9 cellular contexts compared by ENCODE assay signal in genomic region chr1:226457307-226457712, GRCh38. TPM values are rescaled to one million over a fixed set of nuclear protein-coding genes. Genes with fewer than 3 reads are reported as not detected.
DNase-seq lines count a peak whose midpoint lies in the region; ATAC-seq and TF ChIP-seq lines count a peak whose summit lies in the region.
"Had no signal": no experiment of that assay in that cellular context is flagged by ENCODE, and none has a peak within 500 bp of the region (broad histone marks: within the 10 kb centered on the region; RNA-seq: fewer than 3 reads in every experiment).

No MANE protein-coding gene starts in this region.

- peaks cover 6% of the 10 kb centered on the region for H3K27me3 Mint-ChIP-seq in T-helper 17 cell

- H3K4me3 ChIP-seq in GM12865 (ENCODE audit: low read depth, low read length) (no peak overlapping the region), astrocyte of the spinal cord (ENCODE audit: low read depth, low read length) (no peak overlapping the region), psoas muscle (no peak overlapping the region)
- H3K4me3 ChIP-seq: testis had no signal

- no peaks in the 10 kb centered on the region for H3K9me3 ChIP-seq in T-helper 17 cell (ENCODE audit: control insufficient read depth, low read length, poor library complexity, severe bottlenecking)
- H3K9me3 ChIP-seq in psoas muscle, result no peaks in the 10 kb centered on the region
- H3K9me3 ChIP-seq: testis had no signal

- H3K27ac Mint-ChIP-seq in T-helper 17 cell, result peak overlapping the region; percentile 66

- TF ChIP-seq CTCF in GM12865 (IDR thresholded peaks at IDR 0.05; ENCODE audit: insufficient read depth, low read depth, low read length, missing control alignments), result no peak
- peak; percentile 22 for TF ChIP-seq CTCF in astrocyte of the spinal cord (IDR thresholded peaks at IDR 0.05; ENCODE audit: low read depth, low read length)
- TF ChIP-seq CTCF in psoas muscle (IDR thresholded peaks at IDR 0.05), result no peak

- intact Hi-C loops in psoas muscle (cut with DNase I), result no loop called here

- no peaks in the 10 kb centered on the region for H3K4me1 ChIP-seq in psoas muscle
- H3K4me1 ChIP-seq: testis had no signal

- ATAC-seq in T-helper 17 cell, result peak; percentile 91
- ATAC-seq in GM18498 (IDR thresholded peaks at IDR 0.05; ENCODE audit: unreplicated experiment), result no peak
- ATAC-seq in psoas muscle, result no peak
- ATAC-seq in HG03442 (IDR thresholded peaks at IDR 0.05; ENCODE audit: unreplicated experiment), result no peak
- no peak for ATAC-seq in HG02981 (IDR thresholded peaks at IDR 0.05; ENCODE audit: unreplicated experiment)

- no peaks in the 10 kb centered on the region for H3K36me3 ChIP-seq in psoas muscle (ENCODE audit: insufficient read depth in 1 of 2, low read depth in 1 of 2)

- in situ Hi-C loops in astrocyte of the spinal cord (cut with HindIII; ENCODE audit: low sequenced_read_pairs), result no loop called here

- H3K4me3 Mint-ChIP-seq in T-helper 17 cell, result peak overlapping the region; percentile 84

- H3K27me3 ChIP-seq in psoas muscle (ENCODE audit: insufficient read depth in 3 of 3, low read length in 2 of 3), result no peaks in the 10 kb centered on the region
- H3K27me3 ChIP-seq: testis had no signal

- no peak overlapping the region for H3K27ac ChIP-seq in psoas muscle
- H3K27ac ChIP-seq: testis had no signal

- 54 to 61% (median 55%) methylated on average over 14 of the region's 14 CpGs for WGBS in psoas muscle, 3 donors

- H3K36me3 Mint-ChIP-seq in T-helper 17 cell (ENCODE audit: low read depth), result no peaks in the 10 kb centered on the region

- DNase-seq in GM12865 (ENCODE audit: low read depth) (peak; percentile 14), T-helper 17 cell (peak in 2 of 3 donors; percentile 15 to 33), astrocyte of the spinal cord (ENCODE audit: low read depth, low spot score) (no peak), psoas muscle (no peak)
- DNase-seq in stimulated activated CD4-positive, alpha-beta T cell treated with anti-CD3 and anti-CD28 coated beads, Interleukin-15, amount 100 ng/mL, for 24 hours, result peak; percentile 62
- DNase-seq: testis had no signal

- H3K4me1 Mint-ChIP-seq in T-helper 17 cell, result peaks cover 8% of the 10 kb centered on the region

RNA-seq across cellular contexts. Expression of gene PARP1, which starts 49.4 kb away (rescaled TPM):
- total RNA-seq in T-helper 17 cell (10 to 100 TPM; 84.2 to 87.3 TPM), psoas muscle (10 to 100 TPM; 53.2 to 85.8 (median 60.2) TPM)
- 10 to 100 TPM; 23.8 to 72.9 (median 26.0) TPM for polyA plus RNA-seq in psoas muscle

Comparison
In these comparisons a context has a peak if more than half of its experiments do, and no peak if none do; other contexts are left out.
1. DNase-seq: peak in GM12865 (single experiment), T-helper 17 cell (2 of 3) and stimulated activated CD4-positive, alpha-beta T cell treated with anti-CD3 and anti-CD28 coated beads, Interleukin-15, amount 100 ng/mL, for 24 hours (single experiment); none in astrocyte of the spinal cord (single experiment) and psoas muscle (0 of 2).